In the genomic region with DNA sequence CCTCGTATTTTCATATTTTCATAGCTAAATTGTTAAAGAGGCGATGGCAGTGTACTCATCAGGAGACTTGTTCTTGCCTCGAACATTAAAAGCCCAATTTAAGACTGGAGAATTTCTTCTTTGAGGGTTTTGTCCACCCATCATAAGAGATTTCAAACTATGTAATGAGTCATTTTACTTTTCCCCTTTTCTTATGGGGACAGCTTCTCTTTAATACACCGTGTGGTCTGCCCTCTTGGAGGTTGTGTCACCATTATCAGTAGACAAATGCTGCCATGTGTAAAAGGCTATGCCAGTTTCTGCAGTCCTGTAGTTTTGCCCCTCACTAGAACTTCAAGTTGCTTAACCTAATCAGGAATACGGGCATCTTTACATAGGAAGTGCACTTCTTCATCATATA, we compare ENCODE assay signal across 17 cellular contexts. TPM values are rescaled to one million over a fixed set of nuclear protein-coding genes. Genes with fewer than 3 reads are reported as not detected.
DNase-seq lines count a peak whose midpoint lies in the region; ATAC-seq and TF ChIP-seq lines count a peak whose summit lies in the region.
"Had no signal": no experiment of that assay in that cellular context is flagged by ENCODE, and none has a peak within 500 bp of the region (broad histone marks: within the 10 kb centered on the region; RNA-seq: fewer than 3 reads in every experiment).

No MANE protein-coding gene starts in this region.

- CTCF ChIA-PET in activated CD4-positive, alpha-beta memory T cell treated with anti-CD3 and anti-CD28 coated beads, Interleukin-2, amount 10 ng/mL, durations not matched to agents 7 days and 5 days (lab: Charles Lee) = interaction anchor here (0.6 to 1.6 kb wide), 5 partner anchors 9 to 785 kb away, joined by 4 to 10 read pairs (median 4); partner anchors contain the start of gene TGFBR2

- peaks cover 91% of the 10 kb centered on the region for H3K4me1 ChIP-seq in DOHH2 (ENCODE audit: control insufficient read depth, low read length)
- H3K4me1 ChIP-seq in lower lobe of right lung = peaks cover 97% of the 10 kb centered on the region

- H3K27me3 ChIP-seq in DOHH2 (ENCODE audit: control insufficient read depth, low read length) (no peaks in the 10 kb centered on the region), lower lobe of right lung (ENCODE audit: low read depth) (no peaks in the 10 kb centered on the region)

- TF ChIP-seq CTCF in DOHH2 (IDR thresholded peaks at IDR 0.05; ENCODE audit: low read depth, low read length, poor library complexity, severe bottlenecking) (no peak), lower lobe of right lung (IDR thresholded peaks at IDR 0.05) (no peak)

- H3K27ac Mint-ChIP-seq in activated CD4-positive, alpha-beta memory T cell treated with anti-CD3 and anti-CD28 coated beads, Interleukin-2, amount 10 ng/mL, durations not matched to agents 7 days and 5 days = peak overlapping the region; percentile 65
- H3K27ac Mint-ChIP-seq: H9, progenitor cell of endocrine pancreas had no signal

- H3K9me2 ChIP-seq in DOHH2 (replicated peaks; ENCODE audit: control insufficient read depth, low read length) = no peaks in the 10 kb centered on the region

- 0 out of 2 replicates have a peak, but pooled peaks cover 2% of the 10 kb centered on the region for H3F3A ChIP-seq in DOHH2 (ENCODE audit: control insufficient read depth, insufficient read depth)

- intact Hi-C loops in lower lobe of right lung (cut with DNase I) (no loop called here), left ventricle myocardium superior (cut with micrococcal nuclease) (no loop called here)

- H3K9me3 ChIP-seq in DOHH2 (ENCODE audit: control insufficient read depth, insufficient read depth, low read length) (no peaks in the 10 kb centered on the region), lower lobe of right lung (no peaks in the 10 kb centered on the region)

- POLR2A ChIA-PET in activated CD4-positive, alpha-beta memory T cell treated with anti-CD3 and anti-CD28 coated beads, Interleukin-2, amount 10 ng/mL, durations not matched to agents 7 days and 5 days (lab: Charles Lee) = interaction anchor here (1.6 to 20.1 kb wide), 5 partner anchors 8 to 35 kb away, joined by 3 to 671 read pairs (median 17); partner anchors contain the start of gene TGFBR2

- peaks cover 5% of the 10 kb centered on the region for H4K20me1 ChIP-seq in DOHH2 (ENCODE audit: control insufficient read depth, insufficient read depth, low read depth, low read length)

- H3K4me2 ChIP-seq in DOHH2 (ENCODE audit: low read length) = peak overlapping the region; percentile 42

- peak; percentile 4 for DNase-seq in AG08395 (ENCODE audit: low spot score)
- no peak for DNase-seq in activated CD4-positive, alpha-beta memory T cell treated with anti-CD3 and anti-CD28 coated beads, Interleukin-2, amount 10 ng/mL, durations not matched to agents 7 days and 5 days
- no peak for DNase-seq in lower lobe of right lung
- DNase-seq in OCI-M1 (lab: John Stamatoyannopoulos, UW) = no peak
- DNase-seq in left ventricle myocardium superior = no peak
- no peak for DNase-seq in DMS114 treated with DMSO at 0.1 percent for 48 hours (lab: John Stamatoyannopoulos, UW; ENCODE audit: unreplicated experiment)
- DNase-seq: activated CD4-positive, alpha-beta T cell treated with anti-CD3 and anti-CD28 coated beads, Interleukin-2, amount 50 U/mL, for 48 hours; Calu3; H9; head of caudate nucleus; NCI-H1694; NCI-H82; stimulated activated CD4-positive, alpha-beta T cell treated with anti-CD3 and anti-CD28 coated beads, Interleukin-4, amount 100 ng/mL, for 1 hour had no signal

- H3K9me3 Mint-ChIP-seq in activated CD4-positive, alpha-beta memory T cell treated with anti-CD3 and anti-CD28 coated beads, Interleukin-2, amount 10 ng/mL, durations not matched to agents 7 days and 5 days = no peaks in the 10 kb centered on the region
- H3K9me3 Mint-ChIP-seq: H9 had no signal

- ATAC-seq in lower lobe of right lung = no peak
- ATAC-seq in GM19324 (IDR thresholded peaks at IDR 0.05; ENCODE audit: low FRiP score, unreplicated experiment) = no peak
- no peak for ATAC-seq in left ventricle myocardium superior
- ATAC-seq: SK-N-SH treated with all-trans-retinoic acid at 6 μM for 48 hours had no signal

- peaks cover 56% of the 10 kb centered on the region for H3K79me2 ChIP-seq in DOHH2 (ENCODE audit: control insufficient read depth, low read length)

- peaks cover 77% of the 10 kb centered on the region for H3K36me3 Mint-ChIP-seq in activated CD4-positive, alpha-beta memory T cell treated with anti-CD3 and anti-CD28 coated beads, Interleukin-2, amount 10 ng/mL, durations not matched to agents 7 days and 5 days (ENCODE audit: low read depth)

- H3K27me3 Mint-ChIP-seq in activated CD4-positive, alpha-beta memory T cell treated with anti-CD3 and anti-CD28 coated beads, Interleukin-2, amount 10 ng/mL, durations not matched to agents 7 days and 5 days = no peaks in the 10 kb centered on the region
- H3K27me3 Mint-ChIP-seq: progenitor cell of endocrine pancreas had no signal

- peak overlapping the region; percentile 2; the same call in 1 of the 2 replicates for H3K4me3 ChIP-seq in DOHH2 (ENCODE audit: low read length)
- H3K4me3 ChIP-seq in lower lobe of right lung = no peak overlapping the region

- H3K4me1 Mint-ChIP-seq in activated CD4-positive, alpha-beta memory T cell treated with anti-CD3 and anti-CD28 coated beads, Interleukin-2, amount 10 ng/mL, durations not matched to agents 7 days and 5 days = peaks cover 90% of the 10 kb centered on the region

- H3K36me3 ChIP-seq in DOHH2 (ENCODE audit: control insufficient read depth, low read length) (peaks cover 15% of the 10 kb centered on the region), lower lobe of right lung (peaks cover 22% of the 10 kb centered on the region)

- H3K27ac ChIP-seq in DOHH2 (ENCODE audit: low read depth, low read length) (peak overlapping the region; percentile 23), lower lobe of right lung (peak overlapping the region; percentile 37)

- H3K4me3 Mint-ChIP-seq in activated CD4-positive, alpha-beta memory T cell treated with anti-CD3 and anti-CD28 coated beads, Interleukin-2, amount 10 ng/mL, durations not matched to agents 7 days and 5 days = peak overlapping the region; percentile 22
- H3K4me3 Mint-ChIP-seq: H9 had no signal

RNA-seq across cellular contexts. Expression of gene TGFBR2, which starts 17.0 kb away (rescaled TPM):
- total RNA-seq in activated CD4-positive, alpha-beta memory T cell treated with anti-CD3 and anti-CD28 coated beads, Interleukin-2, amount 10 ng/mL, durations not matched to agents 7 days and 5 days = 10 to 100 TPM; 60.1 to 60.8 TPM
- total RNA-seq in lower lobe of right lung (289 TPM), left ventricle myocardium superior (175 TPM)
